Comparison of ENCODE assay signal across 22 cellular contexts in the genomic region with DNA sequence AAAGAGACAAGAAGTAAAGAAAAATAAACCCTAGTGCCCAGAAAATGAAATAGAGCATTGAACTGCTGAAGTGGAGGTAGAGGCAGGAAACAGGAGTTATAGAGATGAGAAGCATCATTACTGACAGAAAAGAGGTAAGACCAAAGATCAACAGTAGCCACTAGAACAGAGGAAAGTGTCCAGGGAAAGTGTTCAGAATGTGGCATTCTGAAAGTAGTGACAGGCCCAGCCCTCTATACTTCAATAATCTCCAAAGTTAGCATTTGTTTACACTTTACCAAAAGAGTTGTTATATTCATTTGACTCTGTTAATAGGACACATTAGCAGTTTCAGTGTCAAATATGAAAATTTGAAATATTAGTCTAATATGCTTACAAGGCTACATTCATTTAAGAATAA.
DNase-seq lines count a peak whose midpoint lies in the region; ATAC-seq, FAIRE-seq and TF ChIP-seq lines count a peak whose summit lies in the region.
"Had no signal": no experiment of that assay in that cellular context is flagged by ENCODE, and none has a peak within 500 bp of the region (broad histone marks: within the 10 kb centered on the region; RNA-seq: fewer than 3 reads in every experiment).

No MANE protein-coding gene starts in this region.

- peaks cover 3% of the 10 kb centered on the region for H3K9me3 Mint-ChIP-seq in osteocyte (ENCODE audit: unreplicated experiment)
- H3K9me3 Mint-ChIP-seq: activated naive CD4-positive, alpha-beta T cell treated with anti-CD3 and anti-CD28 coated beads, Interleukin-2, amount 50 U/mL, for 72 hours; CD8-positive, alpha-beta T cell; endodermal cell; naive B cell; stimulated activated naive B cell treated with anti-CD40 and anti-IgM and Interleukin-4, amounts not matched to agents 10 μg/mL and 1 μg/mL and 100 μg/mL, for 72 hours had no signal

- H2AFZ ChIP-seq in endothelial cell of umbilical vein (ENCODE audit: low read depth, low read length): peak overlapping the region; percentile 58

- DNase-seq in endothelial cell of umbilical vein (ENCODE audit: low read depth, low spot score) (no peak), osteocyte (ENCODE audit: extremely low spot score, unreplicated experiment) (no peak), NCI-H748 treated with DMSO at 0.1 percent for 48 hours (lab: John Stamatoyannopoulos, UW) (no peak), heart right ventricle (no peak), globus pallidus (ENCODE audit: low spot score) (no peak), spleen (no peak)
- DNase-seq: activated T-cell treated with anti-CD3 and anti-CD28 coated beads, Interleukin-2, amount 50 U/mL, for 48 hours; CD8-positive, alpha-beta T cell; endodermal cell; heart left ventricle; mammary epithelial cell; naive B cell; NCI-H1417; NCI-H2171; stimulated activated naive B cell treated with anti-CD40 and anti-IgM and Interleukin-4, amounts not matched to agents 10 μg/mL and 1 μg/mL and 100 μg/mL, for 72 hours; T1000; thyroid gland had no signal

- BruUV-seq in endothelial cell of umbilical vein (replicated peaks; lab: Mats Ljungman, UMichigan): no TSS peak

- H3K79me2 ChIP-seq in endothelial cell of umbilical vein (ENCODE audit: control insufficient read depth, insufficient read depth, low read length): no peaks in the 10 kb centered on the region

- H3K9me3 ChIP-seq in endothelial cell of umbilical vein (replicated peaks; ENCODE audit: control insufficient read depth, insufficient read depth, low read length): no peaks in the 10 kb centered on the region
- no peaks in the 10 kb centered on the region for H3K9me3 ChIP-seq in heart right ventricle
- H3K9me3 ChIP-seq in spleen: no peaks in the 10 kb centered on the region
- H3K9me3 ChIP-seq: heart left ventricle, pancreas, thyroid gland had no signal

- peaks cover 2% of the 10 kb centered on the region for H3K36me3 Mint-ChIP-seq in osteocyte (ENCODE audit: unreplicated experiment)
- H3K36me3 Mint-ChIP-seq: activated naive CD4-positive, alpha-beta T cell treated with anti-CD3 and anti-CD28 coated beads, Interleukin-2, amount 50 U/mL, for 72 hours; CD8-positive, alpha-beta T cell; naive B cell; stimulated activated naive B cell treated with anti-CD40 and anti-IgM and Interleukin-4, amounts not matched to agents 10 μg/mL and 1 μg/mL and 100 μg/mL, for 72 hours had no signal

- intact Hi-C loops in endothelial cell of umbilical vein (cut with micrococcal nuclease): loop anchor here (5.0 kb wide), 1 partner anchor 68 kb away; no protein-coding TSS in a partner anchor
- intact Hi-C loops in heart right ventricle (cut with DNase I): no loop called here
- intact Hi-C loops in spleen (cut with DNase I; ENCODE audit: low total_unique reads): no loop called here

- peak; percentile 5 for ATAC-seq in GM19395 (IDR thresholded peaks at IDR 0.05; ENCODE audit: unreplicated experiment)
- peak; percentile 5 for ATAC-seq in HG02970 (IDR thresholded peaks at IDR 0.05; ENCODE audit: low FRiP score, unreplicated experiment)
- ATAC-seq in heart right ventricle: no peak
- ATAC-seq: activated naive CD4-positive, alpha-beta T cell treated with anti-CD3 and anti-CD28 coated beads, Interleukin-2, amount 50 U/mL, for 72 hours; CD8-positive, alpha-beta T cell; heart left ventricle had no signal

- CTCF ChIA-PET in endothelial cell of umbilical vein (lab: Charles Lee): no interaction called here

- H3K4me1 Mint-ChIP-seq in osteocyte (ENCODE audit: unreplicated experiment): peaks cover 18% of the 10 kb centered on the region
- H3K4me1 Mint-ChIP-seq: endodermal cell; naive B cell; stimulated activated naive B cell treated with anti-CD40 and anti-IgM and Interleukin-4, amounts not matched to agents 10 μg/mL and 1 μg/mL and 100 μg/mL, for 72 hours had no signal

- peaks cover 21% of the 10 kb centered on the region for H3K4me1 ChIP-seq in endothelial cell of umbilical vein (ENCODE audit: control insufficient read depth, extremely low read depth, insufficient read depth, low read length)
- no peaks in the 10 kb centered on the region for H3K4me1 ChIP-seq in heart right ventricle
- H3K4me1 ChIP-seq in spleen: no peaks in the 10 kb centered on the region
- H3K4me1 ChIP-seq: heart left ventricle, pancreas, thyroid gland had no signal

- TF ChIP-seq POLR2A in endothelial cell of umbilical vein (IDR thresholded peaks at IDR 0.05; ENCODE audit: low read depth, low read length) (no peak), spleen (IDR thresholded peaks at IDR 0.05) (no peak)

- peak overlapping the region; percentile 0 for H3K27ac ChIP-seq in endothelial cell of umbilical vein (ENCODE audit: insufficient read depth, low read depth, low read length)
- H3K27ac ChIP-seq in heart right ventricle: no peak overlapping the region
- no peak overlapping the region for H3K27ac ChIP-seq in spleen
- H3K27ac ChIP-seq: heart left ventricle, thyroid gland had no signal

- TF ChIP-seq CTCF in endothelial cell of umbilical vein (IDR thresholded peaks at IDR 0.05; ENCODE audit: extremely low read depth in 1 of 2, insufficient read depth in 1 of 2, low read depth in 1 of 2, low read length in 2 of 2): no peak
- no peak for TF ChIP-seq CTCF in osteocyte (IDR thresholded peaks at IDR 0.05)
- no peak for TF ChIP-seq CTCF in heart right ventricle (IDR thresholded peaks at IDR 0.05)
- no peak for TF ChIP-seq CTCF in spleen (IDR thresholded peaks at IDR 0.05 in 8 of 11, conservative IDR thresholded peaks at IDR 0.05 in 3 of 11)

- no peak for FAIRE-seq in endothelial cell of umbilical vein (lab: Jason Lieb, UNC)
- FAIRE-seq: colon, pancreas had no signal

- H3K27me3 ChIP-seq in endothelial cell of umbilical vein (ENCODE audit: control insufficient read depth in 2 of 2, insufficient read depth in 2 of 2, low read length in 2 of 2): no peaks in the 10 kb centered on the region
- no peaks in the 10 kb centered on the region for H3K27me3 ChIP-seq in heart right ventricle
- H3K27me3 ChIP-seq in spleen (replicated peaks in 1 of 7): no peaks in the 10 kb centered on the region
- H3K27me3 ChIP-seq: heart left ventricle, pancreas, thyroid gland had no signal

- no peaks in the 10 kb centered on the region for H3K9me1 ChIP-seq in endothelial cell of umbilical vein (replicated peaks; ENCODE audit: control insufficient read depth, extremely low read depth, insufficient read depth, low read length)

- H3K27me3 Mint-ChIP-seq in osteocyte (ENCODE audit: unreplicated experiment): no peaks in the 10 kb centered on the region
- H3K27me3 Mint-ChIP-seq: naive B cell; stimulated activated naive B cell treated with anti-CD40 and anti-IgM and Interleukin-4, amounts not matched to agents 10 μg/mL and 1 μg/mL and 100 μg/mL, for 72 hours had no signal

- dilution Hi-C loops in endothelial cell of umbilical vein (cut with MboI; ENCODE audit: extremely low pct_ligation_motif_present, low sequenced_read_pairs): no loop called here

- POLR2A ChIA-PET in endothelial cell of umbilical vein (lab: Charles Lee): no interaction called here

- H3K27ac Mint-ChIP-seq in osteocyte (ENCODE audit: unreplicated experiment): peak overlapping the region; percentile 21
- H3K27ac Mint-ChIP-seq: activated naive CD4-positive, alpha-beta T cell treated with anti-CD3 and anti-CD28 coated beads, Interleukin-2, amount 50 U/mL, for 72 hours; CD8-positive, alpha-beta T cell; endodermal cell; stimulated activated naive B cell treated with anti-CD40 and anti-IgM and Interleukin-4, amounts not matched to agents 10 μg/mL and 1 μg/mL and 100 μg/mL, for 72 hours had no signal

- no peaks in the 10 kb centered on the region for H3K36me3 ChIP-seq in endothelial cell of umbilical vein (ENCODE audit: control insufficient read depth in 2 of 2, extremely low read depth in 1 of 2, insufficient read depth in 2 of 2, low read length in 2 of 2)
- no peaks in the 10 kb centered on the region for H3K36me3 ChIP-seq in heart right ventricle
- H3K36me3 ChIP-seq in spleen: no peaks in the 10 kb centered on the region
- H3K36me3 ChIP-seq: heart left ventricle, pancreas, thyroid gland had no signal

- H3K4me2 ChIP-seq in endothelial cell of umbilical vein (ENCODE audit: insufficient read depth, low read length): peak overlapping the region; percentile 4

- H3K4me3 ChIP-seq in endothelial cell of umbilical vein (replicated peaks in 1 of 3; ENCODE audit: insufficient read depth in 1 of 3, low read depth in 1 of 3, low read length in 3 of 3) (no peak overlapping the region), heart right ventricle (no peak overlapping the region), spleen (no peak overlapping the region)
- H3K4me3 ChIP-seq: heart left ventricle, pancreas, thyroid gland had no signal

- H3K4me3 Mint-ChIP-seq in osteocyte (ENCODE audit: unreplicated experiment): no peak overlapping the region
- H3K4me3 Mint-ChIP-seq: CD8-positive, alpha-beta T cell; endodermal cell; naive B cell; stimulated activated naive B cell treated with anti-CD40 and anti-IgM and Interleukin-4, amounts not matched to agents 10 μg/mL and 1 μg/mL and 100 μg/mL, for 72 hours had no signal

- H3K9ac ChIP-seq in endothelial cell of umbilical vein (replicated peaks; ENCODE audit: extremely low read depth, insufficient read depth, low read length): no peak overlapping the region

- no peaks in the 10 kb centered on the region for H4K20me1 ChIP-seq in endothelial cell of umbilical vein (replicated peaks; ENCODE audit: control insufficient read depth, extremely low read depth, insufficient read depth, low read length)

TF ChIP-seq in endothelial cell of umbilical vein, 7 proteins besides CTCF, POLR2A, EP300 and RAD21:
- TF ChIP-seq MAX (IDR thresholded peaks at IDR 0.05; ENCODE audit: insufficient read depth, insufficient read length): no peak
- no peak for TF ChIP-seq EZH2 (IDR thresholded peaks at IDR 0.05; ENCODE audit: borderline replicate concordance, low read depth, low read length, severe bottlenecking)
- no peak for TF ChIP-seq GATA2 (IDR thresholded peaks at IDR 0.05; ENCODE audit: insufficient read depth, insufficient read length, low read depth, low read length)
- TF ChIP-seq MYC (IDR thresholded peaks at IDR 0.05; ENCODE audit: low read depth, low read length): no peak
- TF ChIP-seq FOS (IDR thresholded peaks at IDR 0.05; ENCODE audit: borderline replicate concordance, insufficient read depth, low read length): no peak
- TF ChIP-seq JUN (IDR thresholded peaks at IDR 0.05; ENCODE audit: borderline replicate concordance, insufficient read depth, insufficient read length, low read depth): no peak
- TF ChIP-seq POLR2AphosphoS5 (IDR thresholded peaks at IDR 0.05; ENCODE audit: insufficient read depth, low read depth, low read length): no peak

Comparison
In these comparisons a context has a peak if more than half of its experiments do, and no peak if none do; other contexts are left out.
1. ATAC-seq: peak in GM19395 (single experiment) and HG02970 (single experiment); none in heart right ventricle (0 of 8).